ENCODE assay signal across 2 cellular contexts in genomic region chr2:188307850-188308283, GRCh38.
TF ChIP-seq lines count a peak whose summit lies in the region.

No MANE protein-coding gene starts in this region.

TF ChIP-seq in GM23338, 12 proteins besides CTCF, POLR2A, EP300 and RAD21:
- TF ChIP-seq ZNF114 (CRISPR knock-in tag; IDR thresholded peaks at IDR 0.05) (no peak), NANOG (IDR thresholded peaks at IDR 0.05; ENCODE audit: borderline replicate concordance) (no peak), CREB1 (CRISPR knock-in tag; IDR thresholded peaks at IDR 0.05; ENCODE audit: low read depth) (no peak), EZH2 (IDR thresholded peaks at IDR 0.05; ENCODE audit: low read depth, unreplicated experiment) (no peak), STAT1 (IDR thresholded peaks at IDR 0.05; ENCODE audit: unreplicated experiment) (no peak), POLR2AphosphoS5 (IDR thresholded peaks at IDR 0.05; ENCODE audit: low read depth) (no peak), ZNF331 (CRISPR knock-in tag; IDR thresholded peaks at IDR 0.05; ENCODE audit: low read depth) (no peak), ETS1 (IDR thresholded peaks at IDR 0.05) (no peak), JUNB (IDR thresholded peaks at IDR 0.05; ENCODE audit: unreplicated experiment) (no peak), EZH2phosphoT487 (IDR thresholded peaks at IDR 0.05; ENCODE audit: unreplicated experiment) (no peak), REST (IDR thresholded peaks at IDR 0.05; ENCODE audit: unreplicated experiment) (no peak)
- TF ChIP-seq, protein P1, sequence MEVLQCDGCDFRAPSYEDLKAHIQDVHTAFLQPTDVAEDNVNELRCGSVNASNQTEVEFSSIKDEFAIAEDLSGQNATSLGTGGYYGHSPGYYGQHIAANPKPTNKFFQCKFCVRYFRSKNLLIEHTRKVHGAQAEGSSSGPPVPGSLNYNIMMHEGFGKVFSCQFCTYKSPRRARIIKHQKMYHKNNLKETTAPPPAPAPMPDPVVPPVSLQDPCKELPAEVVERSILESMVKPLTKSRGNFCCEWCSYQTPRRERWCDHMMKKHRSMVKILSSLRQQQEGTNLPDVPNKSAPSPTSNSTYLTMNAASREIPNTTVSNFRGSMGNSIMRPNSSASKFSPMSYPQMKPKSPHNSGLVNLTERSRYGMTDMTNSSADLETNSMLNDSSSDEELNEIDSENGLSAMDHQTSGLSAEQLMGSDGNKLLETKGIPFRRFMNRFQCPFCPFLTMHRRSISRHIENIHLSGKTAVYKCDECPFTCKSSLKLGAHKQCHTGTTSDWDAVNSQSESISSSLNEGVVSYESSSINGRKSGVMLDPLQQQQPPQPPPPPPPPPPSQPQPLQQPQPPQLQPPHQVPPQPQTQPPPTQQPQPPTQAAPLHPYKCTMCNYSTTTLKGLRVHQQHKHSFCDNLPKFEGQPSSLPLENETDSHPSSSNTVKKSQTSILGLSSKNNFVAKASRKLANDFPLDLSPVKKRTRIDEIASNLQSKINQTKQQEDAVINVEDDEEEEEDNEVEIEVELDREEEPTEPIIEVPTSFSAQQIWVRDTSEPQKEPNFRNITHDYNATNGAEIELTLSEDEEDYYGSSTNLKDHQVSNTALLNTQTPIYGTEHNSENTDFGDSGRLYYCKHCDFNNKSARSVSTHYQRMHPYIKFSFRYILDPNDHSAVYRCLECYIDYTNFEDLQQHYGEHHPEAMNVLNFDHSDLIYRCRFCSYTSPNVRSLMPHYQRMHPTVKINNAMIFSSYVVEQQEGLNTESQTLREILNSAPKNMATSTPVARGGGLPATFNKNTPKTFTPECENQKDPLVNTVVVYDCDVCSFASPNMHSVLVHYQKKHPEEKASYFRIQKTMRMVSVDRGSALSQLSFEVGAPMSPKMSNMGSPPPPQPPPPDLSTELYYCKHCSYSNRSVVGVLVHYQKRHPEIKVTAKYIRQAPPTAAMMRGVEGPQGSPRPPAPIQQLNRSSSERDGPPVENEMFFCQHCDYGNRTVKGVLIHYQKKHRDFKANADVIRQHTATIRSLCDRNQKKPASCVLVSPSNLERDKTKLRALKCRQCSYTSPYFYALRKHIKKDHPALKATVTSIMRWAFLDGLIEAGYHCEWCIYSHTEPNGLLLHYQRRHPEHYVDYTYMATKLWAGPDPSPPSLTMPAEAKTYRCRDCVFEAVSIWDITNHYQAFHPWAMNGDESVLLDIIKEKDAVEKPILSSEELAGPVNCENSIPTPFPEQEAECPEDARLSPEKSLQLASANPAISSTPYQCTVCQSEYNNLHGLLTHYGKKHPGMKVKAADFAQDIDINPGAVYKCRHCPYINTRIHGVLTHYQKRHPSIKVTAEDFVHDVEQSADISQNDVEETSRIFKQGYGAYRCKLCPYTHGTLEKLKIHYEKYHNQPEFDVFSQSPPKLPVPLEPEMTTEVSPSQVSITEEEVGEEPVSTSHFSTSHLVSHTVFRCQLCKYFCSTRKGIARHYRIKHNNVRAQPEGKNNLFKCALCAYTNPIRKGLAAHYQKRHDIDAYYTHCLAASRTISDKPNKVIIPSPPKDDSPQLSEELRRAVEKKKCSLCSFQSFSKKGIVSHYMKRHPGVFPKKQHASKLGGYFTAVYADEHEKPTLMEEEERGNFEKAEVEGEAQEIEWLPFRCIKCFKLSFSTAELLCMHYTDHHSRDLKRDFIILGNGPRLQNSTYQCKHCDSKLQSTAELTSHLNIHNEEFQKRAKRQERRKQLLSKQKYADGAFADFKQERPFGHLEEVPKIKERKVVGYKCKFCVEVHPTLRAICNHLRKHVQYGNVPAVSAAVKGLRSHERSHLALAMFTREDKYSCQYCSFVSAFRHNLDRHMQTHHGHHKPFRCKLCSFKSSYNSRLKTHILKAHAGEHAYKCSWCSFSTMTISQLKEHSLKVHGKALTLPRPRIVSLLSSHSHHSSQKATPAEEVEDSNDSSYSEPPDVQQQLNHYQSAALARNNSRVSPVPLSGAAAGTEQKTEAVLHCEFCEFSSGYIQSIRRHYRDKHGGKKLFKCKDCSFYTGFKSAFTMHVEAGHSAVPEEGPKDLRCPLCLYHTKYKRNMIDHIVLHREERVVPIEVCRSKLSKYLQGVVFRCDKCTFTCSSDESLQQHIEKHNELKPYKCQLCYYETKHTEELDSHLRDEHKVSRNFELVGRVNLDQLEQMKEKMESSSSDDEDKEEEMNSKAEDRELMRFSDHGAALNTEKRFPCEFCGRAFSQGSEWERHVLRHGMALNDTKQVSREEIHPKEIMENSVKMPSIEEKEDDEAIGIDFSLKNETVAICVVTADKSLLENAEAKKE (CRISPR knock-in tag; IDR thresholded peaks at IDR 0.05) = no peak
TF ChIP-seq in GM23338: peak in this region for 0.

TF ChIP-seq in endothelial cell of umbilical vein, 7 proteins besides CTCF, POLR2A, EP300 and RAD21:
- TF ChIP-seq GATA2 (IDR thresholded peaks at IDR 0.05; ENCODE audit: insufficient read depth, insufficient read length, low read depth, low read length) = peak; percentile 75
- no peak for TF ChIP-seq EZH2 (IDR thresholded peaks at IDR 0.05; ENCODE audit: borderline replicate concordance, low read depth, low read length, severe bottlenecking)
